9 cellular contexts compared by ENCODE assay signal in the genomic region with DNA sequence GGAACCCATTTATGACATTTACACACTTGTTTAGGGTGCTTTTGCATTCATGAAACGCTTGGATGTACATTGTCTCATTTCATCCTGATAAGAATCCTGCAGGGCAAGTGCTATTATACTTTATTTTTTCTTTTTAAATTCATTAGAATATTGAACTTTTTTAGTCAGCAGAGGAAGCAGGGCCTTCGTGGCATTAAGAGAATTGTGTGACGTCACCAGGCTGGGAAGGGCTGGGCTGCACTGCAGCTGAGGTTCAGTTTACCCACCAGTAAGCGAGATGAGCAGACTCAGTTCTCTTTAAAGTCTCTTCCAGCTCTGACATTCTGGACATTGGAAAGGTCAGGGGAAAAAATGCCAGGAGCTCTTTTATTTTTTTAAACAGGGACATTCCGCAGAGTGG.
"Had no signal": no experiment of that assay in that cellular context is flagged by ENCODE, and none has a peak within 500 bp of the region (broad histone marks: within the 10 kb centered on the region; RNA-seq: fewer than 3 reads in every experiment).

No MANE protein-coding gene starts in this region.

- H3K9ac ChIP-seq: KMS-11 had no signal

- FAIRE-seq: H1, H54, HTR-8/SVneo had no signal

- ATAC-seq: GM23338 had no signal

- H3K4me3 ChIP-seq: GM23338 had no signal

- H2AFZ ChIP-seq: GM23338 had no signal

- H3K27ac ChIP-seq: KMS-11 had no signal

- H3K27ac Mint-ChIP-seq: GM23338 had no signal

- DNase-seq: H9, HCEC 1CT, IMR-90, KBM-7 had no signal

- H3K4me3 Mint-ChIP-seq: GM23338 had no signal

- H3K4me2 ChIP-seq: GM23338, KMS-11 had no signal
